ENCODE assay signal across 17 cellular contexts in genomic region chr16:886802-887731, GRCh38.
DNase-seq lines count a peak whose midpoint lies in the region; ATAC-seq and TF ChIP-seq lines count a peak whose summit lies in the region.
"Had no signal": no experiment of that assay in that cellular context is flagged by ENCODE, and none has a peak within 500 bp of the region (broad histone marks: within the 10 kb centered on the region; RNA-seq: fewer than 3 reads in every experiment).

No MANE protein-coding gene starts in this region.

- TF ChIP-seq CTCF in GM23338 (conservative IDR thresholded peaks at IDR 0.05; ENCODE audit: low read depth in 2 of 2): no peak
- TF ChIP-seq CTCF in osteoblast (IDR thresholded peaks at IDR 0.05; ENCODE audit: extremely low read depth, low read depth, low read length): no peak
- no peak for TF ChIP-seq CTCF in prostate gland (IDR thresholded peaks at IDR 0.05)

- H3K27me3 ChIP-seq in GM23338 (ENCODE audit: insufficient read depth) (no peaks in the 10 kb centered on the region; the same call in 1 of the 2 replicates), iPS-20b (ENCODE audit: insufficient read depth, low read length) (no peaks in the 10 kb centered on the region), osteoblast (ENCODE audit: insufficient read depth, low read length) (no peaks in the 10 kb centered on the region), prostate gland (replicated peaks; ENCODE audit: insufficient read depth) (no peaks in the 10 kb centered on the region)
- no peaks in the 10 kb centered on the region for H3K27me3 ChIP-seq in CD4-positive, alpha-beta memory T cell (ENCODE audit: insufficient read depth, low read length)
- H3K27me3 ChIP-seq: esophagus muscularis mucosa, heart left ventricle had no signal

- H3K27ac ChIP-seq in GM23338 (ENCODE audit: low read depth): peak overlapping the region; percentile 87
- H3K27ac ChIP-seq in caudate nucleus (ENCODE audit: low read depth, low read length): peak overlapping the region; percentile 58
- H3K27ac ChIP-seq in iPS-20b (ENCODE audit: low read length): no peak overlapping the region
- no peak overlapping the region for H3K27ac ChIP-seq in osteoblast (ENCODE audit: low read depth, low read length)
- no peak overlapping the region for H3K27ac ChIP-seq in prostate gland
- no peak overlapping the region for H3K27ac ChIP-seq in CD4-positive, alpha-beta memory T cell (ENCODE audit: low read depth, low read length)
- H3K27ac ChIP-seq: esophagus muscularis mucosa, heart left ventricle, RWPE1, WERI-Rb-1 had no signal

- H4K20me1 ChIP-seq in GM23338 (replicated peaks; ENCODE audit: insufficient read depth): no peaks in the 10 kb centered on the region
- H4K20me1 ChIP-seq in osteoblast (ENCODE audit: insufficient read depth, low read length): peaks cover 2% of the 10 kb centered on the region

- CTCF ChIA-PET in CD4-positive, alpha-beta memory T cell (lab: Charles Lee; ENCODE audit: partially characterized antibody): no interaction called here

- intact Hi-C loops in prostate gland (cut with DNase I): no loop called here
- intact Hi-C loops in CD4-positive, alpha-beta memory T cell (cut with micrococcal nuclease): no loop called here

- H3K4me1 ChIP-seq in GM23338 (ENCODE audit: insufficient read depth) (peaks cover 4% of the 10 kb centered on the region; the same call in 1 of the 2 replicates), iPS-20b (ENCODE audit: insufficient read depth, low read length) (peaks cover 5% of the 10 kb centered on the region; the same call in 1 of the 2 replicates), osteoblast (ENCODE audit: insufficient read depth, low read length) (no peaks in the 10 kb centered on the region), prostate gland (replicated peaks) (no peaks in the 10 kb centered on the region)
- H3K4me1 ChIP-seq in CD4-positive, alpha-beta memory T cell (ENCODE audit: insufficient read depth, low read length): no peaks in the 10 kb centered on the region

- H3K4me1 Mint-ChIP-seq in GM23338: peaks cover 12% of the 10 kb centered on the region; the same call in 2 of the 3 replicates
- peaks cover 0 to 4% (median 0%) of the 10 kb centered on the region in 4 donors for H3K4me1 Mint-ChIP-seq in CD4-positive, alpha-beta memory T cell
- H3K4me1 Mint-ChIP-seq: naive B cell had no signal

- no peaks in the 10 kb centered on the region; the same call in 2 of the 3 replicates for H3K9me3 Mint-ChIP-seq in GM23338
- H3K9me3 Mint-ChIP-seq in CD4-positive, alpha-beta memory T cell: peaks cover 0 to 3% (median 0%) of the 10 kb centered on the region in 8 donors

- H3K36me3 Mint-ChIP-seq in GM23338 (ENCODE audit: low read depth): no peaks in the 10 kb centered on the region
- H3K36me3 Mint-ChIP-seq in CD4-positive, alpha-beta memory T cell: peaks cover 3 to 16% of the 10 kb centered on the region in 2 donors

- 45% methylated on average over 33 of the region's 44 CpGs for WGBS in prostate gland

- peak overlapping the region; percentile 76; the same call in 1 of the 2 replicates for H3K9ac ChIP-seq in iPS-20b (ENCODE audit: low read depth, low read length)

- no peak overlapping the region for H3K27ac Mint-ChIP-seq in GM23338
- no peak overlapping the region for H3K27ac Mint-ChIP-seq in CD4-positive, alpha-beta memory T cell

- DNase-seq in GM23338 (ENCODE audit: low spot score) (peak; percentile 81), caudate nucleus (lab: John Stamatoyannopoulos, UW) (peak in 11 of 61 donors; percentile 18 to 55 (median 34)), osteoblast (ENCODE audit: insufficient read length, low spot score, missing footprints) (peak; percentile 83), prostate gland (ENCODE audit: low spot score) (no peak)
- DNase-seq in CD4-positive, alpha-beta memory T cell: no peak
- DNase-seq: activated effector memory CD4-positive, alpha-beta T cell treated with Interleukin-2 at 50 U/mL for 16 hours; naive B cell; NCI-H1436 treated with DMSO at 0.1 percent for 48 hours; NCI-H345; WERI-Rb-1 had no signal

- H3K4me2 ChIP-seq in GM23338 (peak overlapping the region; percentile 91), osteoblast (ENCODE audit: insufficient read depth, low read length) (no peak overlapping the region)

- H3K36me3 ChIP-seq in GM23338 (ENCODE audit: insufficient read depth): no peaks in the 10 kb centered on the region
- H3K36me3 ChIP-seq in iPS-20b (ENCODE audit: insufficient read depth, low read depth, low read length): no peaks in the 10 kb centered on the region
- H3K36me3 ChIP-seq in osteoblast (ENCODE audit: insufficient read depth, low read length): no peaks in the 10 kb centered on the region
- no peaks in the 10 kb centered on the region for H3K36me3 ChIP-seq in prostate gland
- H3K36me3 ChIP-seq in CD4-positive, alpha-beta memory T cell (ENCODE audit: insufficient read depth, low read length): no peaks in the 10 kb centered on the region
- H3K36me3 ChIP-seq: WERI-Rb-1 had no signal

- H2AFZ ChIP-seq in GM23338 (peak overlapping the region; percentile 95; the same call in 1 of the 2 replicates), osteoblast (ENCODE audit: low read length) (no peak overlapping the region)

- TF ChIP-seq POLR2A in prostate gland (IDR thresholded peaks at IDR 0.05): no peak

- POLR2A ChIA-PET in CD4-positive, alpha-beta memory T cell (lab: Charles Lee; ENCODE audit: partially characterized antibody): no interaction called here

- peaks cover 14% of the 10 kb centered on the region for H3K27me3 Mint-ChIP-seq in GM23338 (ENCODE audit: insufficient read depth, low read depth, poor library complexity)
- no peaks in the 10 kb centered on the region for H3K27me3 Mint-ChIP-seq in CD4-positive, alpha-beta memory T cell
- H3K27me3 Mint-ChIP-seq: naive B cell had no signal

- ATAC-seq in GM23338 (peak; percentile 46), GM21423 (IDR thresholded peaks at IDR 0.05; ENCODE audit: unreplicated experiment) (no peak), HG02623 (IDR thresholded peaks at IDR 0.05; ENCODE audit: unreplicated experiment) (no peak)
- ATAC-seq: left lobe of liver had no signal

- H3K79me2 ChIP-seq in GM23338 (replicated peaks; ENCODE audit: insufficient read depth): no peaks in the 10 kb centered on the region
- no peaks in the 10 kb centered on the region for H3K79me2 ChIP-seq in osteoblast (ENCODE audit: insufficient read depth, low read length)

- peak overlapping the region; percentile 68 for H3K4me3 ChIP-seq in GM23338
- peak overlapping the region; percentile 64; the same call in 1 of the 2 replicates for H3K4me3 ChIP-seq in iPS-20b (ENCODE audit: low read length)
- H3K4me3 ChIP-seq in osteoblast (ENCODE audit: insufficient read depth, low read length): no peak overlapping the region
- H3K4me3 ChIP-seq in prostate gland: no peak overlapping the region
- H3K4me3 ChIP-seq in CD4-positive, alpha-beta memory T cell (ENCODE audit: low read length in 2 of 2): no peak overlapping the region
- H3K4me3 ChIP-seq: esophagus muscularis mucosa, heart left ventricle had no signal

- H3K9me2 ChIP-seq in GM23338 (ENCODE audit: insufficient read depth): no peaks in the 10 kb centered on the region

- H3F3A ChIP-seq in GM23338 (replicated peaks; ENCODE audit: low read depth): 0 out of 2 replicates have a peak, but pooled peaks cover 13% of the 10 kb centered on the region

- H3K9me3 ChIP-seq in iPS-20b (ENCODE audit: insufficient read depth, low read depth, low read length) (no peaks in the 10 kb centered on the region), osteoblast (ENCODE audit: low read depth, low read length) (no peaks in the 10 kb centered on the region), prostate gland (no peaks in the 10 kb centered on the region)
- H3K9me3 ChIP-seq in CD4-positive, alpha-beta memory T cell (ENCODE audit: control insufficient read depth in 1 of 2, low read length in 2 of 2): peaks cover 0 to 21% of the 10 kb centered on the region in 2 donors

- peak overlapping the region; percentile 67 for H3K4me3 Mint-ChIP-seq in GM23338
- no peak overlapping the region for H3K4me3 Mint-ChIP-seq in CD4-positive, alpha-beta memory T cell

TF ChIP-seq in GM23338, 12 proteins besides CTCF, POLR2A, EP300 and RAD21:
- TF ChIP-seq STAT1 (IDR thresholded peaks at IDR 0.05; ENCODE audit: unreplicated experiment): no peak
- peak; percentile 27; the same call in 1 of the 2 replicates for TF ChIP-seq POLR2AphosphoS5 (IDR thresholded peaks at IDR 0.05; ENCODE audit: low read depth)

Comparison
In these comparisons a context has a peak if more than half of its experiments do, and no peak if none do; other contexts are left out.
1. DNase-seq: peak in GM23338 (single experiment) and osteoblast (single experiment); none in prostate gland (single experiment) and CD4-positive, alpha-beta memory T cell (0 of 5).
2. H3K27ac ChIP-seq: peak in GM23338 (single experiment) and caudate nucleus (single experiment); none in iPS-20b (single experiment), osteoblast (single experiment), prostate gland (0 of 2) and CD4-positive, alpha-beta memory T cell (single experiment).
3. H3K4me3 ChIP-seq: peak in GM23338 (single experiment) and iPS-20b (single experiment); none in osteoblast (single experiment), prostate gland (0 of 2) and CD4-positive, alpha-beta memory T cell (0 of 2).